In genomic region chr1:35564037-35564883, GRCh38 we compare ENCODE assay signal across 9 cellular contexts. TPM values are rescaled to one million over a fixed set of nuclear protein-coding genes. Genes with fewer than 3 reads are reported as not detected.
DNase-seq lines count a peak whose midpoint lies in the region; ATAC-seq and TF ChIP-seq lines count a peak whose summit lies in the region.
"Had no signal": no experiment of that assay in that cellular context is flagged by ENCODE, and none has a peak within 500 bp of the region (broad histone marks: within the 10 kb centered on the region; RNA-seq: fewer than 3 reads in every experiment).

No MANE protein-coding gene starts in this region.

- TF ChIP-seq POLR2A in adrenal gland (IDR thresholded peaks at IDR 0.05) (no peak), sigmoid colon (IDR thresholded peaks at IDR 0.05) (no peak)

- peaks cover 40% of the 10 kb centered on the region for H3K4me1 Mint-ChIP-seq in T-helper 1 cell treated with Interleukin-12 subunit alpha and Interleukin-12 subunit beta and Interleukin-4 antibody, amounts not matched to agents 30 μg/mL and 1 μg/mL, for 36 hours (ENCODE audit: low read depth)

- no peak overlapping the region for H3K27ac Mint-ChIP-seq in T-helper 1 cell treated with Interleukin-12 subunit alpha and Interleukin-12 subunit beta and Interleukin-4 antibody, amounts not matched to agents 30 μg/mL and 1 μg/mL, for 36 hours

- peak overlapping the region; percentile 45 for H3K4me3 Mint-ChIP-seq in T-helper 1 cell treated with Interleukin-12 subunit alpha and Interleukin-12 subunit beta and Interleukin-4 antibody, amounts not matched to agents 30 μg/mL and 1 μg/mL, for 36 hours

- H3K9me3 ChIP-seq in adrenal gland (replicated peaks in 1 of 3) = no peaks in the 10 kb centered on the region
- H3K9me3 ChIP-seq in left ventricle myocardium inferior (replicated peaks) = no peaks in the 10 kb centered on the region
- H3K9me3 ChIP-seq in sigmoid colon = no peaks in the 10 kb centered on the region

- intact Hi-C loops in adrenal gland (cut with DNase I) (loop anchor here (5.0 to 10.0 kb wide), 2 partner anchors 208 to 359 kb away; no protein-coding TSS in a partner anchor), left ventricle myocardium inferior (cut with micrococcal nuclease) (loop anchor here (5.0 kb wide), 1 partner anchor 112 kb away; no protein-coding TSS in a partner anchor), sigmoid colon (cut with DNase I) (loop anchor here (1.0 to 5.0 kb wide), 2 partner anchors 113 to 208 kb away; no protein-coding TSS in a partner anchor)

- TF ChIP-seq CTCF in adrenal gland (IDR thresholded peaks at IDR 0.05) (peak; percentile 50 to 75 (median 71)), left ventricle myocardium inferior (IDR thresholded peaks at IDR 0.05; ENCODE audit: borderline replicate concordance) (peak; percentile 80), sigmoid colon (IDR thresholded peaks at IDR 0.05) (peak; percentile 42 to 73 (median 59))

- no peaks in the 10 kb centered on the region for H3K9me3 Mint-ChIP-seq in T-helper 1 cell treated with Interleukin-12 subunit alpha and Interleukin-12 subunit beta and Interleukin-4 antibody, amounts not matched to agents 30 μg/mL and 1 μg/mL, for 36 hours

- TF ChIP-seq EP300 in sigmoid colon (IDR thresholded peaks at IDR 0.05) = no peak

- peaks cover 35% of the 10 kb centered on the region for H3K36me3 Mint-ChIP-seq in T-helper 1 cell treated with Interleukin-12 subunit alpha and Interleukin-12 subunit beta and Interleukin-4 antibody, amounts not matched to agents 30 μg/mL and 1 μg/mL, for 36 hours (ENCODE audit: low read depth)

- WGBS in adrenal gland, 4 donors = 67 to 87% (median 71%) methylated on average over 6 to 9 of the region's 9 CpGs
- WGBS in sigmoid colon, 2 donors = 79 to 83% methylated on average over 9 of the region's 9 CpGs

- ATAC-seq in GM18520 (IDR thresholded peaks at IDR 0.05; ENCODE audit: unreplicated experiment) = no peak

- H3K27me3 Mint-ChIP-seq in T-helper 1 cell treated with Interleukin-12 subunit alpha and Interleukin-12 subunit beta and Interleukin-4 antibody, amounts not matched to agents 30 μg/mL and 1 μg/mL, for 36 hours (ENCODE audit: low read depth) = no peaks in the 10 kb centered on the region

- H3K27ac ChIP-seq in adrenal gland (no peak overlapping the region), left ventricle myocardium inferior (replicated peaks) (no peak overlapping the region), sigmoid colon (no peak overlapping the region)
- H3K27ac ChIP-seq: skin epidermis had no signal

- no peaks in the 10 kb centered on the region for H3K27me3 ChIP-seq in adrenal gland
- no peaks in the 10 kb centered on the region for H3K27me3 ChIP-seq in left ventricle myocardium inferior (ENCODE audit: low read depth)
- H3K27me3 ChIP-seq in sigmoid colon = no peaks in the 10 kb centered on the region

- H3K36me3 ChIP-seq in adrenal gland (replicated peaks in 1 of 2) (peaks cover 0 to 32% of the 10 kb centered on the region in 2 donors), left ventricle myocardium inferior (peaks cover 33% of the 10 kb centered on the region), sigmoid colon (peaks cover 0 to 33% (median 7%) of the 10 kb centered on the region in 4 donors)

- DNase-seq in activated gamma-delta T cell treated with Interleukin-2 at 50 U/mL for 16 hours (peak; percentile 80), activated gamma-delta T cell (lab: John Stamatoyannopoulos, UW) (no peak), NCI-H1105 (lab: John Stamatoyannopoulos, UW) (peak; percentile 78), adrenal gland (peak; percentile 79 to 94 (median 84)), left ventricle myocardium inferior (peak; percentile 67), sigmoid colon (peak; percentile 85)

- H3K4me1 ChIP-seq in adrenal gland (replicated peaks in 1 of 2) (peaks cover 0 to 14% of the 10 kb centered on the region in 2 donors), left ventricle myocardium inferior (peaks cover 37% of the 10 kb centered on the region), sigmoid colon (peaks cover 0 to 23% (median 20%) of the 10 kb centered on the region in 4 donors)

- H3K4me3 ChIP-seq in adrenal gland = no peak overlapping the region
- no peak overlapping the region for H3K4me3 ChIP-seq in left ventricle myocardium inferior
- H3K4me3 ChIP-seq in sigmoid colon = no peak overlapping the region
- H3K4me3 ChIP-seq: skin epidermis had no signal

RNA-seq across cellular contexts. Expression of gene NCDN, which starts 6.7 kb away (rescaled TPM):
- 10 to 100 TPM; 38.0 to 49.3 (median 44.5) TPM for total RNA-seq in adrenal gland
- 10 to 100 TPM; 12.0 to 28.7 (median 18.3) TPM for polyA plus RNA-seq in adrenal gland
- 26.1 TPM for total RNA-seq in left ventricle myocardium inferior
- total RNA-seq in sigmoid colon = 10 to 100 TPM; 11.7 to 26.3 (median 14.3) TPM
- polyA plus RNA-seq in sigmoid colon = 10 to 100 TPM in 1 of 3 donors, 1 to 10 TPM in 2; 3.6 to 14.3 (median 4.2) TPM

RNA-seq across cellular contexts. Expression of gene KIAA0319L, which starts 7.1 kb away (rescaled TPM):
- total RNA-seq in adrenal gland (100 to 1,000 TPM in 3 of 8 donors, 10 to 100 TPM in 5; 53.8 to 278 (median 91.0) TPM), left ventricle myocardium inferior (64.3 TPM), sigmoid colon (10 to 100 TPM; 24.8 to 50.4 (median 34.8) TPM)
- polyA plus RNA-seq in adrenal gland (10 to 100 TPM; 26.5 to 60.1 (median 29.2) TPM), sigmoid colon (10 to 100 TPM in 2 of 3 donors, 1 to 10 TPM in 1; 8.3 to 36.9 (median 10.2) TPM)

RNA-seq across cellular contexts. Expression of gene TFAP2E, which starts 8.9 kb away (rescaled TPM):
- total RNA-seq in adrenal gland (under 1 TPM in 6 of 8 donors, not detected in 2; 0.21 to 0.69 (median 0.46) TPM), left ventricle myocardium inferior (0.30 TPM), sigmoid colon (1 to 10 TPM in 1 of 4 donors, under 1 TPM in 3; 0.27 to 1.2 (median 0.46) TPM)
- polyA plus RNA-seq in adrenal gland (1 to 10 TPM in 2 of 3 donors, not detected in 1; 1.6 to 2.1 TPM), sigmoid colon (1 to 10 TPM in 1 of 3 donors, not detected in 2; 1.2 TPM)
